Comparison of ENCODE assay signal across 34 cellular contexts in genomic region chr6:50589751-50590470, GRCh38.
DNase-seq lines count a peak whose midpoint lies in the region; ATAC-seq and TF ChIP-seq lines count a peak whose summit lies in the region.
"Had no signal": no experiment of that assay in that cellular context is flagged by ENCODE, and none has a peak within 500 bp of the region (broad histone marks: within the 10 kb centered on the region; RNA-seq: fewer than 3 reads in every experiment).

No MANE protein-coding gene starts in this region.

- DNase-seq in SK-N-SH (no peak), Karpas-422 (peak; percentile 2), SK-N-DZ (ENCODE audit: low spot score) (peak; percentile 97), BE2C (no peak), prostate gland (ENCODE audit: low spot score) (no peak), HFFc6 (no peak)
- DNase-seq: 8988T; ACHN; AML-193; C1 segment of cervical spinal cord; Caco-2; Calu3; CD4-positive, alpha-beta memory T cell; CD4-positive, alpha-beta T cell; CD4-positive, CD25-positive, alpha-beta regulatory T cell; CD8-positive, alpha-beta memory T cell; CD8-positive, alpha-beta T cell; COR-L47; DMS 273 treated with DMSO at 0.1 percent for 48 hours; DMS153; DMS53; DMS79; DMS79 treated with DMSO at 0.1 percent for 48 hours; DND-41; EL had no signal

- H3K4me3 ChIP-seq in SK-N-SH (ENCODE audit: low read depth in 2 of 2, low read length in 1 of 2) (no peak overlapping the region), Karpas-422 (ENCODE audit: low read length) (no peak overlapping the region), neural cell (ENCODE audit: low read length) (no peak overlapping the region), BE2C (ENCODE audit: low read depth, low read length) (no peak overlapping the region), prostate gland (no peak overlapping the region)
- H3K4me3 ChIP-seq: A549; BLaER1; BLaER1 treated with 17β-estradiol and CSF1 and Interleukin-3, amounts not matched to agents 10 nM and 100 nM had no signal

- TF ChIP-seq RAD21 in SK-N-SH (IDR thresholded peaks at IDR 0.05; ENCODE audit: low read length): no peak
- no peak for TF ChIP-seq RAD21 in neural cell (conservative IDR thresholded peaks at IDR 0.05)

- no peak overlapping the region for H3K4me2 ChIP-seq in SK-N-SH
- H3K4me2 ChIP-seq in Karpas-422 (ENCODE audit: low read depth, low read length, poor library complexity, severe bottlenecking): no peak overlapping the region
- H3K4me2 ChIP-seq in neural cell (ENCODE audit: low read length): peak overlapping the region; percentile 7
- H3K4me2 ChIP-seq: A549; BLaER1; BLaER1 treated with 17β-estradiol and CSF1 and Interleukin-3, amounts not matched to agents 10 nM and 100 nM had no signal

- H3K4me3 Mint-ChIP-seq in HFFc6: no peak overlapping the region
- H3K4me3 Mint-ChIP-seq: B cell; CD14-positive monocyte; CD4-positive, alpha-beta memory T cell; CD4-positive, alpha-beta T cell; CD4-positive, CD25-positive, alpha-beta regulatory T cell; CD8-positive, alpha-beta memory T cell; CD8-positive, alpha-beta T cell had no signal

- H3K27me3 ChIP-seq in SK-N-SH (ENCODE audit: insufficient read depth) (no peaks in the 10 kb centered on the region), Karpas-422 (ENCODE audit: low read length) (no peaks in the 10 kb centered on the region), neural cell (ENCODE audit: insufficient read depth, low read depth, low read length) (no peaks in the 10 kb centered on the region), BE2C (no peaks in the 10 kb centered on the region), prostate gland (replicated peaks; ENCODE audit: insufficient read depth) (no peaks in the 10 kb centered on the region)
- H3K27me3 ChIP-seq: BLaER1; BLaER1 treated with 17β-estradiol and CSF1 and Interleukin-3, amounts not matched to agents 10 nM and 100 nM had no signal

- TF ChIP-seq EP300 in SK-N-SH (IDR thresholded peaks at IDR 0.05; ENCODE audit: borderline replicate concordance in 1 of 2, low read depth in 1 of 2, low read length in 1 of 2) (no peak), neural cell (conservative IDR thresholded peaks at IDR 0.05; ENCODE audit: poor library complexity, severe bottlenecking) (no peak)

- H3K27ac ChIP-seq in SK-N-SH (ENCODE audit: low read depth in 2 of 2, low read length in 1 of 2) (no peak overlapping the region), Karpas-422 (ENCODE audit: low read length) (no peak overlapping the region), neural cell (ENCODE audit: low read length) (no peak overlapping the region), prostate gland (no peak overlapping the region)
- H3K27ac ChIP-seq: 22Rv1; A549; BLaER1; BLaER1 treated with 17β-estradiol and CSF1 and Interleukin-3, amounts not matched to agents 10 nM and 100 nM; C4-2B had no signal

- H3K9me3 ChIP-seq in SK-N-SH (no peaks in the 10 kb centered on the region), Karpas-422 (ENCODE audit: low read length) (no peaks in the 10 kb centered on the region; the same call in 1 of the 2 replicates), neural cell (ENCODE audit: low read length) (no peaks in the 10 kb centered on the region), BE2C (no peaks in the 10 kb centered on the region), prostate gland (no peaks in the 10 kb centered on the region)
- H3K9me3 ChIP-seq: A549; BLaER1; BLaER1 treated with 17β-estradiol and CSF1 and Interleukin-3, amounts not matched to agents 10 nM and 100 nM; Caco-2 had no signal

- H3K27ac Mint-ChIP-seq in HFFc6: no peak overlapping the region
- H3K27ac Mint-ChIP-seq: B cell; CD14-positive monocyte; CD4-positive, alpha-beta memory T cell; CD4-positive, alpha-beta T cell; CD4-positive, CD25-positive, alpha-beta regulatory T cell; CD8-positive, alpha-beta memory T cell; CD8-positive, alpha-beta T cell had no signal

- peaks cover 2% of the 10 kb centered on the region; the same call in 1 of the 2 replicates for H3K27me3 Mint-ChIP-seq in HFFc6 (ENCODE audit: insufficient read depth)
- H3K27me3 Mint-ChIP-seq: B cell; CD4-positive, alpha-beta memory T cell; CD4-positive, alpha-beta T cell; CD8-positive, alpha-beta memory T cell had no signal

- H2AFZ ChIP-seq in SK-N-SH (ENCODE audit: low read depth) (no peak overlapping the region), Karpas-422 (ENCODE audit: low read length) (no peak overlapping the region), neural cell (ENCODE audit: low read depth, low read length) (no peak overlapping the region)

- POLR2A ChIA-PET in SK-N-SH (lab: Yijun Ruan, JAX): no interaction called here

- no peaks in the 10 kb centered on the region for H3K36me3 Mint-ChIP-seq in HFFc6 (ENCODE audit: low read depth)
- H3K36me3 Mint-ChIP-seq: CD14-positive monocyte; CD4-positive, alpha-beta memory T cell; CD4-positive, CD25-positive, alpha-beta regulatory T cell; CD8-positive, alpha-beta memory T cell; CD8-positive, alpha-beta T cell had no signal

- CTCF ChIA-PET in SK-N-SH (lab: Yijun Ruan, JAX): interaction anchor here (2.8 kb wide), 1 partner anchor 13 kb away, joined by 9 read pairs; no protein-coding TSS in a partner anchor

- H3K36me3 ChIP-seq in SK-N-SH (replicated peaks in 1 of 2; ENCODE audit: control insufficient read depth in 1 of 2, insufficient read depth in 2 of 2, low read length in 1 of 2) (no peaks in the 10 kb centered on the region), Karpas-422 (ENCODE audit: insufficient read depth, low read length) (no peaks in the 10 kb centered on the region), neural cell (ENCODE audit: insufficient read depth, low read length) (no peaks in the 10 kb centered on the region), BE2C (no peaks in the 10 kb centered on the region), prostate gland (no peaks in the 10 kb centered on the region)
- H3K36me3 ChIP-seq: BLaER1; BLaER1 treated with 17β-estradiol and CSF1 and Interleukin-3, amounts not matched to agents 10 nM and 100 nM had no signal

- H3K9me3 Mint-ChIP-seq in HFFc6: peaks cover 7% of the 10 kb centered on the region
- H3K9me3 Mint-ChIP-seq: CD14-positive monocyte; CD4-positive, alpha-beta T cell had no signal

- H3K4me1 Mint-ChIP-seq in HFFc6 (ENCODE audit: low read depth): no peaks in the 10 kb centered on the region
- H3K4me1 Mint-ChIP-seq: B cell; CD14-positive monocyte; CD4-positive, alpha-beta memory T cell; CD4-positive, CD25-positive, alpha-beta regulatory T cell; CD8-positive, alpha-beta memory T cell had no signal

- H3K9me2 ChIP-seq in SK-N-SH: no peaks in the 10 kb centered on the region
- no peaks in the 10 kb centered on the region for H3K9me2 ChIP-seq in Karpas-422 (replicated peaks; ENCODE audit: insufficient read depth, low read length)
- no peaks in the 10 kb centered on the region for H3K9me2 ChIP-seq in neural cell (ENCODE audit: insufficient read depth, low read length)

- peaks cover 0 to 6% of the 10 kb centered on the region in 2 experiments; a peak in 2 of 4 replicates for H3K4me1 ChIP-seq in SK-N-SH (ENCODE audit: control insufficient read depth in 1 of 2, insufficient read depth in 2 of 2, low read depth in 1 of 2, low read length in 1 of 2)
- no peaks in the 10 kb centered on the region for H3K4me1 ChIP-seq in Karpas-422 (ENCODE audit: low read length)
- no peaks in the 10 kb centered on the region for H3K4me1 ChIP-seq in BE2C
- H3K4me1 ChIP-seq in prostate gland (replicated peaks): no peaks in the 10 kb centered on the region
- H3K4me1 ChIP-seq: A549; BLaER1; BLaER1 treated with 17β-estradiol and CSF1 and Interleukin-3, amounts not matched to agents 10 nM and 100 nM; Caco-2 had no signal

- H3F3A ChIP-seq in SK-N-SH (replicated peaks; ENCODE audit: insufficient read depth) (no peaks in the 10 kb centered on the region), neural cell (ENCODE audit: insufficient read depth, low read length, poor library complexity, severe bottlenecking) (no peaks in the 10 kb centered on the region)

- TF ChIP-seq CTCF in SK-N-SH (IDR thresholded peaks at IDR 0.05) (no peak), neural cell (IDR thresholded peaks at IDR 0.05; ENCODE audit: poor library complexity, severe bottlenecking) (no peak), BE2C (IDR thresholded peaks at IDR 0.05; ENCODE audit: low read depth, low read length) (no peak), prostate gland (IDR thresholded peaks at IDR 0.05) (no peak), HFFc6 (IDR thresholded peaks at IDR 0.05) (no peak)

- H3K79me2 ChIP-seq in SK-N-SH (ENCODE audit: insufficient read depth) (no peaks in the 10 kb centered on the region), Karpas-422 (ENCODE audit: low read length) (no peaks in the 10 kb centered on the region), neural cell (replicated peaks; ENCODE audit: insufficient read depth, low read length) (no peaks in the 10 kb centered on the region)

- TF ChIP-seq POLR2A in prostate gland (IDR thresholded peaks at IDR 0.05): no peak

- H3K9ac ChIP-seq in SK-N-SH (no peak overlapping the region), Karpas-422 (ENCODE audit: low read length) (no peak overlapping the region), neural cell (ENCODE audit: low read length) (no peak overlapping the region)
- H3K9ac ChIP-seq: BLaER1; BLaER1 treated with 17β-estradiol and CSF1 and Interleukin-3, amounts not matched to agents 10 nM and 100 nM had no signal

- intact Hi-C loops in prostate gland (cut with DNase I): no loop called here

- 12% methylated on average over 5 of the region's 5 CpGs for WGBS in SK-N-SH (ENCODE audit: low lambda C conversion rate)
- 65% methylated on average over 5 of the region's 5 CpGs for WGBS in prostate gland

- H4K20me1 ChIP-seq in SK-N-SH (ENCODE audit: insufficient read depth) (no peaks in the 10 kb centered on the region), Karpas-422 (ENCODE audit: insufficient read depth, low read depth, low read length) (no peaks in the 10 kb centered on the region), neural cell (ENCODE audit: insufficient read depth) (no peaks in the 10 kb centered on the region)
- H4K20me1 ChIP-seq: BLaER1; BLaER1 treated with 17β-estradiol and CSF1 and Interleukin-3, amounts not matched to agents 10 nM and 100 nM had no signal

- ATAC-seq in SK-N-SH treated with all-trans-retinoic acid at 6 μM for 48 hours: no peak
- ATAC-seq: A549; CD8-positive, alpha-beta T cell had no signal

TF ChIP-seq in SK-N-SH treated with all-trans-retinoic acid at 6 μM for 48 hours, 23 proteins besides CTCF, POLR2A, EP300 and RAD21 (continues in another document):
- TF ChIP-seq TOX (CRISPR knock-in tag; IDR thresholded peaks at IDR 0.05; ENCODE audit: borderline replicate concordance) (no peak), ZNF70 (CRISPR knock-in tag; IDR thresholded peaks at IDR 0.05) (no peak), TCF4 (CRISPR knock-in tag; IDR thresholded peaks at IDR 0.05; ENCODE audit: borderline replicate concordance) (peak; percentile 33; the same call in 1 of the 2 replicates)

TF ChIP-seq in SK-N-SH, 30 proteins besides CTCF, POLR2A, EP300 and RAD21 (continues in another document):
- no peak for TF ChIP-seq RCOR1 (IDR thresholded peaks at IDR 0.05; ENCODE audit: low read length)
- no peak for TF ChIP-seq ELF1 (IDR thresholded peaks at IDR 0.05)

TF ChIP-seq in neural cell, 6 proteins besides CTCF, POLR2A, EP300 and RAD21 (continues in another document):
- no peak for TF ChIP-seq MXI1 (conservative IDR thresholded peaks at IDR 0.05; ENCODE audit: poor library complexity, severe bottlenecking)

Comparison
In these comparisons a context has a peak if more than half of its experiments do, and no peak if none do; other contexts are left out.
1. DNase-seq: peak in Karpas-422 (single experiment) and SK-N-DZ (single experiment); none in SK-N-SH (single experiment), BE2C (single experiment), prostate gland (single experiment) and HFFc6 (single experiment).